Comparison of ENCODE assay signal across 8 cellular contexts in the genomic region with DNA sequence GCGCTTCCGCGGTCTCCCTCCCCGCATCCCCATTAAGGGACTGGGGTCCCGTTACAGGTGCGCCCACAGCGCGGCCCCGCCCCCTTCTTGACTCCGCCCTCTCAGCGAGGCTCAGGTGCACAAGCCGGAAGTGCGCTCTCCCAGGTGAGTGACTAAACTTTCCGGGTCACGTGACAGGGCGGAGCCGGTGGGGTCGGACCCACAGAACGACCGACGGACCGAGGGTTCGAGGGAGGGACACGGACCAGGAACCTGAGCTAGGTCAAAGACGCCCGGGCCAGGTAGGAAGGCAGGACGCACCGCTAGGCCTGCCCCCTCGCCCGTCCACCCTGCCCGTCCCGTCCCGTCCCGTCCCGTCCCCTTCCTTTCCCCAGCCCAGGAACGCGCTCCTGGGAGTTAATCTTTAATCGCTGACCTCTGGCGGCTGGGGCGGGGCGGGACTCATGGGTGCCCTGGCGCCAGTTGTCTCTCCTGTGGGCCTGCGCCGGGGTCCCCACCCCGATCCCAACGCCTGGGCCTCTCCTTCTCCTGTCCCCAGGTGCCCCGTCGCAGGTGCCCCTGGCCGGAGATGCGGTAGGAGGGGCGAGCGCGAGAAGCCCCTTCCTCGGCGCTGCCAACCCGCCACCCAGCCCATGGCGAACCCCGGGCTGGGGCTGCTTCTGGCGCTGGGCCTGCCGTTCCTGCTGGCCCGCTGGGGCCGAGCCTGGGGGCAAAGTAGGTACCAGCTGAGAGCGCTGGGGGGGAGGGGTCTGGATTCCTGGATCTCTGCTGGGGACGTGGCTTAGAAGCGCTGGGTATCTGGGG. TPM values are rescaled to one million over a fixed set of nuclear protein-coding genes. Genes with fewer than 3 reads are reported as not detected.
DNase-seq lines count a peak whose midpoint lies in the region; ATAC-seq, FAIRE-seq and TF ChIP-seq lines count a peak whose summit lies in the region.

A gene with protein sequence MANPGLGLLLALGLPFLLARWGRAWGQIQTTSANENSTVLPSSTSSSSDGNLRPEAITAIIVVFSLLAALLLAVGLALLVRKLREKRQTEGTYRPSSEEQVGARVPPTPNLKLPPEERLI (plus strand): TSS at position 202 of the 804 bp plus-strand sequence. CDS start 431 bp downstream, at position 633.

- TF ChIP-seq CTCF in OCI-LY3 (IDR thresholded peaks at IDR 0.05; ENCODE audit: low read depth, low read length) (no peak), parathyroid adenoma (IDR thresholded peaks at IDR 0.05) (no peak), right atrium auricular region (IDR thresholded peaks at IDR 0.05) (no peak)

- no peak for FAIRE-seq in HTR-8/SVneo (lab: Jason Lieb, UNC)

- H3F3A ChIP-seq in GM23248 (ENCODE audit: insufficient read depth), result no peaks in the 10 kb centered on the region

- DNase-seq in ELF-1 (ENCODE audit: low read depth, low spot score) (peak; percentile 85), HTR-8/SVneo (ENCODE audit: insufficient read length, low spot score) (no peak), right atrium auricular region (ENCODE audit: low spot score) (no peak), GM23248 (no peak)
- DNase-seq in effector CD8-positive, alpha-beta T cell (lab: John Stamatoyannopoulos, UW), result peak; percentile 41

- no peak for ATAC-seq in GM18909 (IDR thresholded peaks at IDR 0.05; ENCODE audit: poor library complexity, unreplicated experiment)

- no peaks in the 10 kb centered on the region for H3K9me2 ChIP-seq in GM23248 (ENCODE audit: insufficient read depth)

- peak within 1 kb of the TSS; percentile 82 for H3K4me2 ChIP-seq in OCI-LY3 (ENCODE audit: low read length)
- H3K4me2 ChIP-seq in parathyroid adenoma (ENCODE audit: low read length), result peak within 1 kb of the TSS; percentile 91
- H3K4me2 ChIP-seq in GM23248 (ENCODE audit: unreplicated experiment), result no peak within 1 kb of the TSS

- H3K79me2 ChIP-seq in OCI-LY3 (ENCODE audit: low read length) (peaks cover 36% of the 10 kb centered on the region), parathyroid adenoma (no peaks in the 10 kb centered on the region), GM23248 (ENCODE audit: insufficient read depth) (no peaks in the 10 kb centered on the region)

- H3K9ac ChIP-seq in OCI-LY3 (ENCODE audit: low read length), result peak within 1 kb of the TSS; percentile 92
- H3K9ac ChIP-seq in parathyroid adenoma, result peak within 1 kb of the TSS; percentile 82
- no peak within 1 kb of the TSS for H3K9ac ChIP-seq in GM23248

- H4K20me1 ChIP-seq in OCI-LY3 (ENCODE audit: insufficient read depth, low read length) (no peaks in the 10 kb centered on the region), GM23248 (ENCODE audit: insufficient read depth) (no peaks in the 10 kb centered on the region)

- H3K9me3 ChIP-seq in OCI-LY3 (ENCODE audit: insufficient read depth, low read length) (no peaks in the 10 kb centered on the region), parathyroid adenoma (ENCODE audit: control insufficient read depth, low read length) (no peaks in the 10 kb centered on the region), right atrium auricular region (no peaks in the 10 kb centered on the region), GM23248 (ENCODE audit: low read depth) (no peaks in the 10 kb centered on the region)

- H2AFZ ChIP-seq in OCI-LY3 (ENCODE audit: low read depth, low read length) (no peak within 1 kb of the TSS; the same call in 1 of the 2 replicates), parathyroid adenoma (peak within 1 kb of the TSS; percentile 93), GM23248 (no peak within 1 kb of the TSS)

- H3K27ac ChIP-seq in OCI-LY3 (ENCODE audit: low read length), result peak within 1 kb of the TSS; percentile 92
- H3K27ac ChIP-seq in parathyroid adenoma, result peak within 1 kb of the TSS; percentile 60
- H3K27ac ChIP-seq in right atrium auricular region, result no peak within 1 kb of the TSS
- no peak within 1 kb of the TSS for H3K27ac ChIP-seq in GM23248

- in situ Hi-C loops in GM23248 (cut with MboI), result no loop called here

- H3K4me1 ChIP-seq in OCI-LY3 (ENCODE audit: low read length) (peaks cover 48% of the 10 kb centered on the region), parathyroid adenoma (peaks cover 2% of the 10 kb centered on the region), right atrium auricular region (peaks cover 0 to 12% of the 10 kb centered on the region in 2 donors), GM23248 (ENCODE audit: insufficient read depth) (0 out of 2 replicates have a peak, but pooled peaks cover 3% of the 10 kb centered on the region)

- H3K4me3 ChIP-seq in OCI-LY3 (ENCODE audit: low read length), result peak within 1 kb of the TSS; percentile 83
- H3K4me3 ChIP-seq in parathyroid adenoma (ENCODE audit: low read depth, low read length), result peak within 1 kb of the TSS; percentile 93
- no peak within 1 kb of the TSS for H3K4me3 ChIP-seq in right atrium auricular region
- no peak within 1 kb of the TSS for H3K4me3 ChIP-seq in GM23248

- 4% methylated on average over 37 to 63 of the region's 65 CpGs for WGBS in GM23248 (ENCODE audit: low coverage in 1 of 2, low lambda C conversion rate in 2 of 2, missing lambda C conversion rate in 2 of 2), 2 experiments

- no peaks in the 10 kb centered on the region for H3K27me3 ChIP-seq in OCI-LY3 (ENCODE audit: low read depth, low read length)
- H3K27me3 ChIP-seq in parathyroid adenoma (ENCODE audit: control insufficient read depth, insufficient read depth, low read length), result no peaks in the 10 kb centered on the region
- H3K27me3 ChIP-seq in right atrium auricular region, result peaks cover 5 to 10% of the 10 kb centered on the region in 2 donors
- peaks cover 18% of the 10 kb centered on the region for H3K27me3 ChIP-seq in GM23248 (replicated peaks; ENCODE audit: insufficient read depth)

- H3K36me3 ChIP-seq in OCI-LY3 (replicated peaks; ENCODE audit: low read depth, low read length) (peaks cover 34% of the 10 kb centered on the region), parathyroid adenoma (ENCODE audit: control insufficient read depth, insufficient read depth, low read length) (no peaks in the 10 kb centered on the region), right atrium auricular region (no peaks in the 10 kb centered on the region), GM23248 (ENCODE audit: low read depth) (no peaks in the 10 kb centered on the region)

RNA-seq across cellular contexts. Expression of the gene that starts here (rescaled TPM):
- total RNA-seq in right atrium auricular region, result 1 to 10 TPM in 1 of 2 donors, under 1 TPM in 1; 0.33 to 2.5 TPM
- not detected in 2 replicates for total RNA-seq in GM23248 (2014; rRNA removed; shearing (Covaris generic))
- not detected in 2 replicates for polyA plus RNA-seq in GM23248 (2016; fragmentation: Nextera tagmentation; extraction: Ambion mirVana)

Comparison
In these comparisons a context has a peak if more than half of its experiments do, and no peak if none do; other contexts are left out.
1. DNase-seq: peak in ELF-1 (single experiment) and effector CD8-positive, alpha-beta T cell (single experiment); none in HTR-8/SVneo (single experiment), right atrium auricular region (single experiment) and GM23248 (single experiment).
2. H3K27ac ChIP-seq: peak in OCI-LY3 (single experiment) and parathyroid adenoma (single experiment); none in right atrium auricular region (0 of 2) and GM23248 (single experiment).
3. H3K4me3 ChIP-seq: peak in OCI-LY3 (single experiment) and parathyroid adenoma (single experiment); none in right atrium auricular region (0 of 2) and GM23248 (single experiment).